In genomic region chr2:112644155-112644932, GRCh38 we compare ENCODE assay signal across 8 cellular contexts. TPM values are rescaled to one million over a fixed set of nuclear protein-coding genes. Genes with fewer than 3 reads are reported as not detected.
DNase-seq lines count a peak whose midpoint lies in the region; ATAC-seq, FAIRE-seq and TF ChIP-seq lines count a peak whose summit lies in the region.

No MANE protein-coding gene starts in this region.

- no peak for ATAC-seq in activated T-cell treated with anti-CD3 and anti-CD28 coated beads, Interleukin-2, amount 50 U/mL, for 4 hours
- ATAC-seq in activated CD8-positive, alpha-beta T cell treated with anti-CD3 and anti-CD28 coated beads for 36 hours: no peak
- ATAC-seq in GM21723 (IDR thresholded peaks at IDR 0.05; ENCODE audit: unreplicated experiment): no peak

- CTCF ChIA-PET in activated CD8-positive, alpha-beta T cell treated with anti-CD3 and anti-CD28 coated beads for 36 hours (lab: Charles Lee): interaction anchor here (1.2 to 6.3 kb wide), 8 partner anchors 7 to 82 kb away, joined by 3 to 83 read pairs (median 8); no protein-coding TSS in a partner anchor

- POLR2A ChIA-PET in activated CD8-positive, alpha-beta T cell treated with anti-CD3 and anti-CD28 coated beads for 36 hours (lab: Charles Lee): interaction anchor here (1.1 to 5.0 kb wide), 6 partner anchors 9 to 101 kb away, joined by 3 to 68 read pairs (median 39); partner anchors contain the start of gene CHCHD5

- no peak overlapping the region for H3K27ac Mint-ChIP-seq in activated CD8-positive, alpha-beta T cell treated with anti-CD3 and anti-CD28 coated beads for 36 hours

- DNase-seq in activated T-cell treated with anti-CD3 and anti-CD28 coated beads, Interleukin-2, amount 50 U/mL, for 4 hours: no peak
- DNase-seq in activated T-cell treated with anti-CD3 and anti-CD28 coated beads for 4 hours (no peak), small intestine (peak; percentile 99), NCI-H1694 treated with DMSO at 0.1 percent for 48 hours (lab: John Stamatoyannopoulos, UW) (no peak), NCI-H2081 treated with DMSO at 0.1 percent for 48 hours (lab: John Stamatoyannopoulos, UW) (no peak)
- DNase-seq in activated CD8-positive, alpha-beta T cell treated with anti-CD3 and anti-CD28 coated beads for 36 hours: no peak

- H3K4me1 ChIP-seq in small intestine (ENCODE audit: control insufficient read depth in 2 of 2, insufficient read depth in 1 of 2, low read depth in 1 of 2, low read length in 1 of 2): peaks cover 0 to 18% of the 10 kb centered on the region in 2 donors

- H3K9me3 Mint-ChIP-seq in activated T-cell treated with anti-CD3 and anti-CD28 coated beads, Interleukin-2, amount 50 U/mL, for 4 hours: no peaks in the 10 kb centered on the region
- no peaks in the 10 kb centered on the region for H3K9me3 Mint-ChIP-seq in activated CD8-positive, alpha-beta T cell treated with anti-CD3 and anti-CD28 coated beads for 36 hours

- H3K4me1 Mint-ChIP-seq in activated T-cell treated with anti-CD3 and anti-CD28 coated beads, Interleukin-2, amount 50 U/mL, for 4 hours (ENCODE audit: low read depth): peaks cover 46% of the 10 kb centered on the region
- peaks cover 54% of the 10 kb centered on the region for H3K4me1 Mint-ChIP-seq in activated CD8-positive, alpha-beta T cell treated with anti-CD3 and anti-CD28 coated beads for 36 hours (ENCODE audit: low read depth)

- H3K27me3 Mint-ChIP-seq in activated T-cell treated with anti-CD3 and anti-CD28 coated beads, Interleukin-2, amount 50 U/mL, for 4 hours (ENCODE audit: low read depth): no peaks in the 10 kb centered on the region
- no peaks in the 10 kb centered on the region for H3K27me3 Mint-ChIP-seq in activated CD8-positive, alpha-beta T cell treated with anti-CD3 and anti-CD28 coated beads for 36 hours

- peak overlapping the region; percentile 28 for H3K4me3 ChIP-seq in iPS-11a (ENCODE audit: low read depth, low read length)
- peak overlapping the region in 1 of 2 donors; percentile 50 for H3K4me3 ChIP-seq in small intestine (ENCODE audit: low read depth in 1 of 2, low read length in 2 of 2)

- no peak for FAIRE-seq in small intestine (lab: Jason Lieb, UNC)

- intact Hi-C loops in activated CD8-positive, alpha-beta T cell treated with anti-CD3 and anti-CD28 coated beads for 36 hours (cut with micrococcal nuclease): no loop called here

- WGBS in small intestine, 3 donors: 13 to 39% (median 20%) methylated on average over 11 of the region's 11 CpGs

- peaks cover 24% of the 10 kb centered on the region for H3K36me3 Mint-ChIP-seq in activated T-cell treated with anti-CD3 and anti-CD28 coated beads, Interleukin-2, amount 50 U/mL, for 4 hours (ENCODE audit: insufficient read depth)
- peaks cover 27% of the 10 kb centered on the region for H3K36me3 Mint-ChIP-seq in activated CD8-positive, alpha-beta T cell treated with anti-CD3 and anti-CD28 coated beads for 36 hours (ENCODE audit: low read depth)

- H3K27me3 ChIP-seq in small intestine (ENCODE audit: control insufficient read depth in 2 of 2, insufficient read depth in 2 of 2, low read length in 2 of 2): no peaks in the 10 kb centered on the region

- no peaks in the 10 kb centered on the region for H3K9me3 ChIP-seq in small intestine (ENCODE audit: control insufficient read depth, low read depth)

- peaks cover 2 to 4% of the 10 kb centered on the region in 2 donors for H3K36me3 ChIP-seq in small intestine (ENCODE audit: control insufficient read depth in 2 of 2, insufficient read depth in 2 of 2, low read length in 2 of 2)

- H3K4me3 Mint-ChIP-seq in activated T-cell treated with anti-CD3 and anti-CD28 coated beads, Interleukin-2, amount 50 U/mL, for 4 hours: peak overlapping the region; percentile 85
- peak overlapping the region; percentile 95 for H3K4me3 Mint-ChIP-seq in activated CD8-positive, alpha-beta T cell treated with anti-CD3 and anti-CD28 coated beads for 36 hours

- no peak for TF ChIP-seq CTCF in activated CD8-positive, alpha-beta T cell treated with anti-CD3 and anti-CD28 coated beads for 36 hours (IDR thresholded peaks at IDR 0.05)

- H3K27ac ChIP-seq in small intestine (ENCODE audit: low read depth in 1 of 2, low read length in 1 of 2): peak overlapping the region; percentile 98 to 99

RNA-seq across cellular contexts. Expression of gene SLC20A1, which starts 1.4 kb away (rescaled TPM):
- 10 to 100 TPM; 68.2 to 79.7 (median 71.6) TPM for total RNA-seq in activated T-cell treated with anti-CD3 and anti-CD28 coated beads, Interleukin-2, amount 50 U/mL, for 4 hours
- total RNA-seq in activated CD8-positive, alpha-beta T cell treated with anti-CD3 and anti-CD28 coated beads for 36 hours: 10 to 100 TPM; 52.7 to 52.8 TPM
- 10 to 100 TPM; 14.8 to 26.7 (median 24.6) TPM for polyA plus RNA-seq in small intestine

RNA-seq across cellular contexts. Expression of gene CHCHD5, which starts 59.9 kb away (rescaled TPM):
- total RNA-seq in activated T-cell treated with anti-CD3 and anti-CD28 coated beads, Interleukin-2, amount 50 U/mL, for 4 hours: 10 to 100 TPM; 35.2 to 45.9 (median 45.4) TPM
- total RNA-seq in activated CD8-positive, alpha-beta T cell treated with anti-CD3 and anti-CD28 coated beads for 36 hours: 10 to 100 TPM; 34.8 to 37.5 TPM
- polyA plus RNA-seq in small intestine: 10 to 100 TPM; 32.4 to 50.8 (median 45.1) TPM
